ENCODE assay signal across 24 cellular contexts in genomic region chr10:103076996-103077395, GRCh38.
"Had no signal": no experiment of that assay in that cellular context is flagged by ENCODE, and none has a peak within 500 bp of the region (broad histone marks: within the 10 kb centered on the region; RNA-seq: fewer than 3 reads in every experiment).

No MANE protein-coding gene starts in this region.

- H3K27me3 ChIP-seq: colonic mucosa, foreskin keratinocyte, gastroesophageal sphincter, heart left ventricle, hepatocyte, left lung had no signal

- H3K4me2 ChIP-seq: hepatocyte had no signal

- H3K27ac ChIP-seq: colonic mucosa, epithelial cell of prostate, foreskin keratinocyte, gastroesophageal sphincter, heart left ventricle, hepatocyte, left lung, lower lobe of right lung had no signal

- FAIRE-seq: endometrium, frontal cortex, keratinocyte had no signal

- H3K36me3 ChIP-seq: colonic mucosa had no signal

- H3K4me1 ChIP-seq: colonic mucosa, foreskin keratinocyte, gastroesophageal sphincter, heart left ventricle, left lung, lower lobe of right lung had no signal

- H3K9me3 ChIP-seq: colonic mucosa, gastroesophageal sphincter, heart left ventricle, left lung, lower lobe of right lung, mucosa of descending colon had no signal

- H3K4me3 ChIP-seq: colonic mucosa, gastroesophageal sphincter, heart left ventricle, hepatocyte, left lung, lower lobe of right lung, mucosa of descending colon had no signal

- DNase-seq: cerebellar nuclear complex; colonic mucosa; cortex of kidney; effector CD8-positive, alpha-beta T cell; effector memory CD8-positive, alpha-beta T cell; endodermal cell; erythroblast; foreskin keratinocyte; heart left ventricle; hypothalamus; immature natural killer cell; left cardiac atrium; left lung; left ventricle myocardium superior; lower lobe of right lung; mesenchymal stem cell; mucosa of descending colon had no signal

- ATAC-seq: effector memory CD8-positive, alpha-beta T cell; esophagus mucosa; foreskin keratinocyte; gastroesophageal sphincter; heart left ventricle; left lung; left ventricle myocardium superior; mucosa of descending colon had no signal

- H2AFZ ChIP-seq: hepatocyte had no signal
